Comparison of ENCODE assay signal across 9 cellular contexts in genomic region chr12:6551063-6551461, GRCh38. TPM values are rescaled to one million over a fixed set of nuclear protein-coding genes. Genes with fewer than 3 reads are reported as not detected.
DNase-seq lines count a peak whose midpoint lies in the region; ATAC-seq and TF ChIP-seq lines count a peak whose summit lies in the region.
"Had no signal": no experiment of that assay in that cellular context is flagged by ENCODE, and none has a peak within 500 bp of the region (broad histone marks: within the 10 kb centered on the region; RNA-seq: fewer than 3 reads in every experiment).

No MANE protein-coding gene starts in this region.

- ATAC-seq in SK-N-SH treated with all-trans-retinoic acid at 6 μM for 48 hours (no peak), upper lobe of left lung (ENCODE audit: low FRiP score in 2 of 2) (peak in 1 of 2 donors; percentile 10)

- TF ChIP-seq EP300 in SK-N-SH (IDR thresholded peaks at IDR 0.05; ENCODE audit: borderline replicate concordance in 1 of 2, low read depth in 1 of 2, low read length in 1 of 2) (no peak), upper lobe of left lung (IDR thresholded peaks at IDR 0.05) (no peak)

- peaks cover 87% of the 10 kb centered on the region for H3K79me2 ChIP-seq in SK-N-SH (ENCODE audit: insufficient read depth)

- H3K4me1 ChIP-seq in SK-N-SH (ENCODE audit: control insufficient read depth in 1 of 2, insufficient read depth in 2 of 2, low read depth in 1 of 2, low read length in 1 of 2) = peaks cover 36 to 65% of the 10 kb centered on the region in 2 experiments
- peaks cover 51 to 72% (median 58%) of the 10 kb centered on the region in 4 donors for H3K4me1 ChIP-seq in upper lobe of left lung

- H3K36me3 ChIP-seq in SK-N-SH (replicated peaks in 1 of 2; ENCODE audit: control insufficient read depth in 1 of 2, insufficient read depth in 2 of 2, low read length in 1 of 2) = peaks cover 6 to 14% of the 10 kb centered on the region in 2 experiments
- peaks cover 0 to 44% (median 25%) of the 10 kb centered on the region in 4 donors for H3K36me3 ChIP-seq in upper lobe of left lung

- WGBS in SK-N-SH (ENCODE audit: low lambda C conversion rate) = 91% methylated on average over 10 of the region's 18 CpGs
- WGBS in upper lobe of left lung, 2 donors = 55 to 94% methylated on average over 12 to 18 of the region's 18 CpGs

- H3K4me3 ChIP-seq in SK-N-SH (ENCODE audit: low read depth in 2 of 2, low read length in 1 of 2) = no peak overlapping the region
- H3K4me3 ChIP-seq in fibroblast of the aortic adventitia (ENCODE audit: low read depth, low read length) = peak overlapping the region; percentile 49
- H3K4me3 ChIP-seq in upper lobe of left lung = peak overlapping the region in 1 of 4 donors; percentile 5
- H3K4me3 ChIP-seq: A549 had no signal

- POLR2A ChIA-PET in SK-N-SH (lab: Yijun Ruan, JAX) = interaction anchor here (4.3 to 6.1 kb wide), 2 partner anchors 13 to 17 kb away, joined by 21 to 73 read pairs; partner anchors contain the start of gene GAPDH

- peak overlapping the region; percentile 57 for H3K9ac ChIP-seq in SK-N-SH

- H3K27me3 ChIP-seq in SK-N-SH (ENCODE audit: insufficient read depth) (no peaks in the 10 kb centered on the region), upper lobe of left lung (no peaks in the 10 kb centered on the region)

- peak overlapping the region in 1 of 2 experiments; percentile 93 for H3K27ac ChIP-seq in SK-N-SH (ENCODE audit: low read depth in 2 of 2, low read length in 1 of 2)
- H3K27ac ChIP-seq in upper lobe of left lung = peak overlapping the region; percentile 68 to 89 (median 84)

- peaks cover 9% of the 10 kb centered on the region; the same call in 1 of the 2 replicates for H4K20me1 ChIP-seq in SK-N-SH (ENCODE audit: insufficient read depth)

- H2AFZ ChIP-seq in SK-N-SH (ENCODE audit: low read depth) = no peak overlapping the region

- H3K9me3 ChIP-seq in SK-N-SH = no peaks in the 10 kb centered on the region
- H3K9me3 ChIP-seq in upper lobe of left lung = no peaks in the 10 kb centered on the region
- H3K9me3 ChIP-seq: A549 had no signal

- no peak for TF ChIP-seq RAD21 in SK-N-SH (IDR thresholded peaks at IDR 0.05; ENCODE audit: low read length)

- TF ChIP-seq POLR2A in upper lobe of left lung (IDR thresholded peaks at IDR 0.05) = no peak

- H3K9me2 ChIP-seq in SK-N-SH = no peaks in the 10 kb centered on the region

- CTCF ChIA-PET in SK-N-SH (lab: Yijun Ruan, JAX) = interaction anchor here (0.7 to 14.7 kb wide), 5 partner anchors 13 to 318 kb away, joined by 3 to 228 read pairs (median 3); partner anchors contain the start of gene GAPDH

- peaks cover 57% of the 10 kb centered on the region for H3F3A ChIP-seq in SK-N-SH (replicated peaks; ENCODE audit: insufficient read depth)

- H3K4me2 ChIP-seq in SK-N-SH = peak overlapping the region; percentile 89

- no peak for TF ChIP-seq CTCF in SK-N-SH (IDR thresholded peaks at IDR 0.05)
- TF ChIP-seq CTCF in fibroblast of the aortic adventitia (IDR thresholded peaks at IDR 0.05; ENCODE audit: insufficient read depth, low read length) = no peak
- no peak for TF ChIP-seq CTCF in upper lobe of left lung (IDR thresholded peaks at IDR 0.05)

- DNase-seq in SK-N-SH (no peak), fibroblast of the aortic adventitia (ENCODE audit: low read depth) (peak; percentile 74), myocyte (ENCODE audit: low read depth) (peak; percentile 99), upper lobe of left lung (peak; percentile 74 to 85), DMS79 treated with DMSO at 0.1 percent for 48 hours (lab: John Stamatoyannopoulos, UW) (no peak), 8988T (no peak), DMS153 treated with DMSO at 0.1 percent for 48 hours (lab: John Stamatoyannopoulos, UW; ENCODE audit: unreplicated experiment) (no peak)

TF ChIP-seq in SK-N-SH, 30 proteins besides CTCF, POLR2A, EP300 and RAD21 (continues in another document):
- TF ChIP-seq MAX (IDR thresholded peaks at IDR 0.05; ENCODE audit: low read depth) (no peak), RCOR1 (IDR thresholded peaks at IDR 0.05; ENCODE audit: low read length) (no peak), GATA2 (CRISPR knock-in tag; IDR thresholded peaks at IDR 0.05) (no peak), TEAD4 (IDR thresholded peaks at IDR 0.05; ENCODE audit: borderline replicate concordance, insufficient read depth) (no peak), POLR2AphosphoS5 (IDR thresholded peaks at IDR 0.05; ENCODE audit: low read depth, low read length) (no peak), FOSL2 (IDR thresholded peaks at IDR 0.05; ENCODE audit: borderline replicate concordance, low read depth) (no peak), EZH2phosphoT487 (IDR thresholded peaks at IDR 0.05; ENCODE audit: borderline replicate concordance, low read depth) (no peak)

TF ChIP-seq in SK-N-SH treated with all-trans-retinoic acid at 6 μM for 48 hours, 23 proteins besides CTCF, POLR2A, EP300 and RAD21:
- no peak for TF ChIP-seq RARB (CRISPR knock-in tag; IDR thresholded peaks at IDR 0.05)
- no peak for TF ChIP-seq BACH2 (CRISPR knock-in tag; IDR thresholded peaks at IDR 0.05; ENCODE audit: borderline replicate concordance)
- no peak for TF ChIP-seq TSHZ2 (CRISPR knock-in tag; IDR thresholded peaks at IDR 0.05)

RNA-seq across cellular contexts. Expression of gene IFFO1, which starts 4.8 kb away (rescaled TPM):
- polyA plus RNA-seq in SK-N-SH (2012; rRNA removed) = 50.1 and 50.6 TPM in 2 replicates
- 16.0 and 21.0 TPM in 2 replicates for polyA plus RNA-seq in SK-N-SH (2012; cell fraction: cytosol; rRNA removed)
- 274 and 306 TPM in 2 replicates for polyA plus RNA-seq in SK-N-SH (2012; cell fraction: nucleus; rRNA removed)
- total RNA-seq in fibroblast of the aortic adventitia (ENCODE audit: low replicate concordance) (12.7 and 17.2 TPM in 2 replicates), myocyte (221 and 252 TPM in 2 replicates), upper lobe of left lung (100 to 1,000 TPM in 1 of 6 donors, 10 to 100 TPM in 5; 13.3 to 108 (median 32.0) TPM)
- polyA plus RNA-seq in myocyte (2012) = 84.5 TPM

RNA-seq across cellular contexts. Expression of gene GAPDH, which starts 16.7 kb away (rescaled TPM):
- polyA plus RNA-seq in SK-N-SH (2012; rRNA removed) = 7,875 and 8,077 TPM in 2 replicates
- polyA plus RNA-seq in SK-N-SH (2012; cell fraction: cytosol; rRNA removed) = 5,050 and 6,344 TPM in 2 replicates
- polyA plus RNA-seq in SK-N-SH (2012; cell fraction: nucleus; rRNA removed) = 5,294 and 6,955 TPM in 2 replicates
- total RNA-seq in fibroblast of the aortic adventitia (ENCODE audit: low replicate concordance) (1,521 and 5,776 TPM in 2 replicates), myocyte (5,449 and 7,261 TPM in 2 replicates), upper lobe of left lung (1,000 to 10,000 TPM in 3 of 6 donors, 100 to 1,000 TPM in 3; 442 to 1,402 (median 931) TPM)
- polyA plus RNA-seq in myocyte (2012) = 8,217 TPM

RNA-seq across cellular contexts. Expression of gene NOP2, which starts 17.0 kb away (rescaled TPM):
- 64.5 and 76.2 TPM in 2 replicates for polyA plus RNA-seq in SK-N-SH (2012; rRNA removed)
- polyA plus RNA-seq in SK-N-SH (2012; cell fraction: cytosol; rRNA removed) = 45.2 and 46.3 TPM in 2 replicates
- polyA plus RNA-seq in SK-N-SH (2012; cell fraction: nucleus; rRNA removed) = 283 and 315 TPM in 2 replicates
- total RNA-seq in fibroblast of the aortic adventitia (ENCODE audit: low replicate concordance) (24.0 and 54.6 TPM in 2 replicates), myocyte (53.3 and 81.3 TPM in 2 replicates), upper lobe of left lung (10 to 100 TPM; 19.4 to 49.2 (median 36.6) TPM)
- 33.9 TPM for polyA plus RNA-seq in myocyte (2012)

RNA-seq across cellular contexts. Expression of gene CHD4, which starts 56.1 kb away (rescaled TPM):
- 85.5 and 90.5 TPM in 2 replicates for polyA plus RNA-seq in SK-N-SH (2012; rRNA removed)
- 63.2 and 74.4 TPM in 2 replicates for polyA plus RNA-seq in SK-N-SH (2012; cell fraction: cytosol; rRNA removed)
- polyA plus RNA-seq in SK-N-SH (2012; cell fraction: nucleus; rRNA removed) = 200 and 254 TPM in 2 replicates
- total RNA-seq in fibroblast of the aortic adventitia (ENCODE audit: low replicate concordance) (161 and 462 TPM in 2 replicates), myocyte (368 and 425 TPM in 2 replicates), upper lobe of left lung (100 to 1,000 TPM; 165 to 267 (median 178) TPM)
- polyA plus RNA-seq in myocyte (2012) = 156 TPM

RNA-seq across cellular contexts. Expression of gene NCAPD2, which starts 57.2 kb away (rescaled TPM):
- polyA plus RNA-seq in SK-N-SH (2012; rRNA removed) = 39.8 and 46.9 TPM in 2 replicates
- polyA plus RNA-seq in SK-N-SH (2012; cell fraction: cytosol; rRNA removed) = 27.2 and 35.7 TPM in 2 replicates
- 46.2 and 57.3 TPM in 2 replicates for polyA plus RNA-seq in SK-N-SH (2012; cell fraction: nucleus; rRNA removed)
- total RNA-seq in fibroblast of the aortic adventitia (ENCODE audit: low replicate concordance) = 43.1 and 45.1 TPM in 2 replicates
- total RNA-seq in myocyte = 15.5 and 40.4 TPM in 2 replicates
- polyA plus RNA-seq in myocyte (2012) = 17.4 TPM
- total RNA-seq in upper lobe of left lung = 10 to 100 TPM; 15.4 to 43.0 (median 25.5) TPM

Comparison
In these comparisons a context has a peak if more than half of its experiments do, and no peak if none do; other contexts are left out.
1. DNase-seq: peak in fibroblast of the aortic adventitia (single experiment), myocyte (single experiment) and upper lobe of left lung (2 of 2); none in SK-N-SH (single experiment), DMS79 treated with DMSO at 0.1 percent for 48 hours (single experiment), 8988T (single experiment) and DMS153 treated with DMSO at 0.1 percent for 48 hours (single experiment).